In the genomic region with DNA sequence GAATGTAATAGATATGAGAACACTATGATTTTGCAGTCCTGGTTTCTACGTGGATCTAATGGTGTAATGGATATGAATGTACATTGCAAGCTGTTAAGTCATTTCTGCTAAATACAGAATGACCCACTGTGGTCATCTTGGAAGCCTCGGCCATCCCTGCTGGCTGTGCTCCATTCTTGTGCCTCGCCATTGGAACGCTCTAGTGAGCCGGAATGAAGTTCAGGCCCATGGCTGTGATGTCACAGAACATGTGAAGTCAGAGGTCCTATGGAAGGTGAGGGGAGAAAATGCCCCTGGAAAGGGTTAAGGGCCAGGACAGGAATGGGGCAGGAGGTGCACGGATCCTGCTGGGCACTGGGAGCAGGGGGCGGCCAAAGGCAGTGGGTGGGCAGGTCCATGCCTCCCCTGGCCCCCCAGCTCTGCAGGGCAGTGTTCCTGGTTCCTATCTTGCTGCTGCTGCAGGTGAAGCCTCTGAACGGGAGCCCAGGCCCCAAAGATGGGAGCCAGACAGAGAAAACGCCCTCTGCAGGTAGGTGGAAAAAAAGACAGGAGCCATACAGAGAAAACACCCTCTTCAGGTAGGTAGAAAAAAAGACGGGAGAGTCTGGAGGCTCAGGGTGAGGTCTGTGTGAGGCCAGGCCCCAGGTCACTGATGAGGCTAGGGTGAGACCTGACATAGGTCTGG, we compare ENCODE assay signal across 13 cellular contexts. TPM values are rescaled to one million over a fixed set of nuclear protein-coding genes. Genes with fewer than 3 reads are reported as not detected.
DNase-seq lines count a peak whose midpoint lies in the region; ATAC-seq, FAIRE-seq and TF ChIP-seq lines count a peak whose summit lies in the region.
"Had no signal": no experiment of that assay in that cellular context is flagged by ENCODE, and none has a peak within 500 bp of the region (broad histone marks: within the 10 kb centered on the region; RNA-seq: fewer than 3 reads in every experiment).

A gene (plus strand): TSS at position 259 of the 685 bp plus-strand sequence. CDS start 138 bp downstream, at position 397.

- no peak within 1 kb of the TSS for H3K23ac ChIP-seq in H1 (ENCODE audit: insufficient read length)

- TF ChIP-seq POLR2A in H1 (IDR thresholded peaks at IDR 0.05; ENCODE audit: control extremely low read depth in 1 of 2, low read depth in 2 of 2, low read length in 2 of 2): no peak

- H3K9ac ChIP-seq in Karpas-422 (ENCODE audit: low read length): no peak within 1 kb of the TSS
- H3K9ac ChIP-seq in H1 (replicated peaks in 1 of 4; ENCODE audit: extremely low read depth in 1 of 4, low read depth in 3 of 4, low read length in 3 of 4): no peak within 1 kb of the TSS
- H3K9ac ChIP-seq in GM23248: no peak within 1 kb of the TSS

- H3K56ac ChIP-seq in H1 (replicated peaks; ENCODE audit: insufficient read length, low read depth, low read length): no peak within 1 kb of the TSS

- H3K23me2 ChIP-seq in H1 (ENCODE audit: low read depth, low read length): no peaks in the 10 kb centered on the region

- no peak within 1 kb of the TSS for H2BK12ac ChIP-seq in H1 (ENCODE audit: low read depth, low read length)

- peaks cover 5% of the 10 kb centered on the region for H3K27me3 Mint-ChIP-seq in activated T-cell treated with anti-CD3 and anti-CD28 coated beads, Interleukin-2, amount 50 U/mL, for 72 hours (ENCODE audit: low read depth)
- H3K27me3 Mint-ChIP-seq in stimulated activated naive B cell treated with anti-CD40 and anti-IgM and Interleukin-4, amounts not matched to agents 10 μg/mL and 1 μg/mL and 100 μg/mL, for 72 hours: peaks cover 30 to 32% of the 10 kb centered on the region in 2 donors
- peaks cover 3 to 20% (median 8%) of the 10 kb centered on the region in 3 donors for H3K27me3 Mint-ChIP-seq in CD14-positive monocyte (ENCODE audit: low read depth in 3 of 3)

- ATAC-seq in activated T-cell treated with anti-CD3 and anti-CD28 coated beads, Interleukin-2, amount 50 U/mL, for 72 hours (replicated peaks in 1 of 2): peak; percentile 32 to 40
- peak; percentile 41 to 48 for ATAC-seq in stimulated activated naive B cell treated with anti-CD40 and anti-IgM and Interleukin-4, amounts not matched to agents 10 μg/mL and 1 μg/mL and 100 μg/mL, for 72 hours (replicated peaks)
- ATAC-seq in GM21526 (IDR thresholded peaks at IDR 0.05; ENCODE audit: low FRiP score, unreplicated experiment): no peak

- no peak for TF ChIP-seq EP300 in H1 (IDR thresholded peaks at IDR 0.05; ENCODE audit: borderline replicate concordance in 1 of 2, low read depth in 2 of 2, low read length in 2 of 2)

- DNase-seq in activated T-cell treated with anti-CD3 and anti-CD28 coated beads, Interleukin-2, amount 50 U/mL, for 72 hours: peak in 1 of 2 donors; percentile 7
- DNase-seq in activated T-cell treated with anti-CD3 and anti-CD28 coated beads for 4 hours (no peak), Karpas-422 (peak; percentile 81), H1 (ENCODE audit: low read depth in 1 of 2, low spot score in 2 of 2) (peak; percentile 19 to 71), CD14-positive monocyte (ENCODE audit: low spot score) (no peak), GM23248 (no peak)
- no peak for DNase-seq in stimulated activated naive B cell treated with anti-CD40 and anti-IgM and Interleukin-4, amounts not matched to agents 10 μg/mL and 1 μg/mL and 100 μg/mL, for 72 hours
- DNase-seq: C1 segment of cervical spinal cord; NCI-H2029; stimulated activated CD4-positive, alpha-beta T cell treated with anti-CD3 and anti-CD28 coated beads, Interleukin-4, amount 100 ng/mL, for 24 hours; T1000 had no signal

- no peak within 1 kb of the TSS for H2BK20ac ChIP-seq in H1 (ENCODE audit: low read length)

- H3K4me3 ChIP-seq in Karpas-422 (ENCODE audit: low read length) (no peak within 1 kb of the TSS), H1 (ENCODE audit: extremely low read depth in 1 of 4, insufficient read depth in 2 of 4, low read depth in 3 of 4, low read length in 4 of 4) (no peak within 1 kb of the TSS), GM23248 (no peak within 1 kb of the TSS)

- H2BK120ac ChIP-seq in H1 (replicated peaks; ENCODE audit: low read depth, low read length): no peak within 1 kb of the TSS

- CTCF ChIA-PET in H1 (lab: Charles Lee; ENCODE audit: partially characterized antibody): interaction anchor here (0.6 to 2.6 kb wide), 20 partner anchors 8 to 720 kb away, joined by 3 to 12 read pairs (median 4); no protein-coding TSS in a partner anchor

- peak; percentile 55 to 71 for TF ChIP-seq RAD21 in H1 (IDR thresholded peaks at IDR 0.05 in 1 of 2, conservative IDR thresholded peaks at IDR 0.05 in 1 of 2; ENCODE audit: low read depth in 2 of 2, low read length in 2 of 2)

- POLR2A ChIA-PET in H1 (lab: Charles Lee; ENCODE audit: partially characterized antibody): no interaction called here

- H3K18ac ChIP-seq in H1 (ENCODE audit: extremely low read depth, low read length): no peak within 1 kb of the TSS; the same call in 1 of the 2 replicates

- no peak within 1 kb of the TSS for H4K91ac ChIP-seq in H1 (replicated peaks; ENCODE audit: insufficient read length, low read length)

- no peaks in the 10 kb centered on the region for H3K9me3 Mint-ChIP-seq in activated T-cell treated with anti-CD3 and anti-CD28 coated beads, Interleukin-2, amount 50 U/mL, for 72 hours
- no peaks in the 10 kb centered on the region for H3K9me3 Mint-ChIP-seq in stimulated activated naive B cell treated with anti-CD40 and anti-IgM and Interleukin-4, amounts not matched to agents 10 μg/mL and 1 μg/mL and 100 μg/mL, for 72 hours
- peaks cover 0 to 7% (median 0%) of the 10 kb centered on the region in 7 donors for H3K9me3 Mint-ChIP-seq in CD14-positive monocyte

- intact Hi-C loops in CD14-positive monocyte (cut with micrococcal nuclease): no loop called here

- no peaks in the 10 kb centered on the region for H3K36me3 ChIP-seq in Karpas-422 (ENCODE audit: insufficient read depth, low read length)
- no peaks in the 10 kb centered on the region for H3K36me3 ChIP-seq in H1 (ENCODE audit: control insufficient read depth in 2 of 4, insufficient read depth in 4 of 4, low read length in 3 of 4)
- no peaks in the 10 kb centered on the region for H3K36me3 ChIP-seq in GM23248 (ENCODE audit: low read depth)

- H4K20me1 ChIP-seq in Karpas-422 (ENCODE audit: insufficient read depth, low read depth, low read length) (no peaks in the 10 kb centered on the region), H1 (replicated peaks in 1 of 2; ENCODE audit: control insufficient read depth in 1 of 2, insufficient read depth in 2 of 2, low read length in 2 of 2) (peaks cover 0 to 1% of the 10 kb centered on the region in 2 experiments), GM23248 (ENCODE audit: insufficient read depth) (no peaks in the 10 kb centered on the region)

- no peak within 1 kb of the TSS for H4K5ac ChIP-seq in H1 (ENCODE audit: insufficient read length, low read depth, low read length)

- H3K4me3 Mint-ChIP-seq in activated T-cell treated with anti-CD3 and anti-CD28 coated beads, Interleukin-2, amount 50 U/mL, for 72 hours: no peak within 1 kb of the TSS
- no peak within 1 kb of the TSS for H3K4me3 Mint-ChIP-seq in stimulated activated naive B cell treated with anti-CD40 and anti-IgM and Interleukin-4, amounts not matched to agents 10 μg/mL and 1 μg/mL and 100 μg/mL, for 72 hours
- H3K4me3 Mint-ChIP-seq in CD14-positive monocyte: no peak within 1 kb of the TSS

- H3K36me3 Mint-ChIP-seq in activated T-cell treated with anti-CD3 and anti-CD28 coated beads, Interleukin-2, amount 50 U/mL, for 72 hours (ENCODE audit: insufficient read depth in 2 of 2): no peaks in the 10 kb centered on the region
- no peaks in the 10 kb centered on the region for H3K36me3 Mint-ChIP-seq in stimulated activated naive B cell treated with anti-CD40 and anti-IgM and Interleukin-4, amounts not matched to agents 10 μg/mL and 1 μg/mL and 100 μg/mL, for 72 hours
- H3K36me3 Mint-ChIP-seq in CD14-positive monocyte: no peaks in the 10 kb centered on the region

- H3K14ac ChIP-seq in H1 (ENCODE audit: insufficient read length): no peak within 1 kb of the TSS

- no peak within 1 kb of the TSS for H2AK5ac ChIP-seq in H1 (ENCODE audit: low read depth, low read length)

- in situ Hi-C loops in GM23248 (cut with MboI): no loop called here

- no peaks in the 10 kb centered on the region for H3K4me1 ChIP-seq in Karpas-422 (ENCODE audit: low read length)
- no peaks in the 10 kb centered on the region for H3K4me1 ChIP-seq in H1 (replicated peaks in 1 of 4; ENCODE audit: control insufficient read depth in 3 of 4, insufficient read depth in 4 of 4, low read length in 3 of 4)
- H3K4me1 ChIP-seq in GM23248 (ENCODE audit: insufficient read depth): no peaks in the 10 kb centered on the region

- H3K9me3 ChIP-seq in Karpas-422 (ENCODE audit: low read length) (no peaks in the 10 kb centered on the region), H1 (ENCODE audit: insufficient read depth in 2 of 2, low read depth in 1 of 2, low read length in 1 of 2) (no peaks in the 10 kb centered on the region), GM23248 (ENCODE audit: low read depth) (no peaks in the 10 kb centered on the region)

- H3F3A ChIP-seq in GM23248 (ENCODE audit: insufficient read depth): no peaks in the 10 kb centered on the region

- H3K4me2 ChIP-seq in Karpas-422 (ENCODE audit: low read depth, low read length, poor library complexity, severe bottlenecking): no peak within 1 kb of the TSS
- no peak within 1 kb of the TSS for H3K4me2 ChIP-seq in H1 (ENCODE audit: insufficient read depth in 1 of 2, low read depth in 2 of 2, low read length in 2 of 2)
- no peak within 1 kb of the TSS for H3K4me2 ChIP-seq in GM23248 (ENCODE audit: unreplicated experiment)

- H2BK15ac ChIP-seq in H1 (ENCODE audit: low read length): no peak within 1 kb of the TSS

- H3K79me2 ChIP-seq in Karpas-422 (ENCODE audit: low read length) (no peaks in the 10 kb centered on the region), H1 (ENCODE audit: control insufficient read depth in 1 of 2, insufficient read depth in 2 of 2, low read length in 2 of 2) (no peaks in the 10 kb centered on the region), GM23248 (ENCODE audit: insufficient read depth) (no peaks in the 10 kb centered on the region)

- TF ChIP-seq CTCF in H1 (IDR thresholded peaks at IDR 0.05; ENCODE audit: control extremely low read depth in 1 of 3, insufficient read depth in 1 of 3, low read depth in 1 of 3, low read length in 3 of 3) (peak; percentile 55 to 97 (median 85)), CD14-positive monocyte (IDR thresholded peaks at IDR 0.05) (no peak)

- H3K27ac ChIP-seq in Karpas-422 (ENCODE audit: low read length) (no peak within 1 kb of the TSS), H1 (ENCODE audit: low read depth, low read length) (no peak within 1 kb of the TSS), GM23248 (no peak within 1 kb of the TSS)

- H4K8ac ChIP-seq in H1 (ENCODE audit: extremely low read depth, insufficient read depth, low read length): 0 out of 2 replicates have a peak within 1 kb of the TSS, but pooled peaks have one; percentile 84

- no peak within 1 kb of the TSS for H2AFZ ChIP-seq in Karpas-422 (ENCODE audit: low read length)
- 0 out of 2 replicates have a peak within 1 kb of the TSS, but pooled peaks have one; percentile 56 for H2AFZ ChIP-seq in H1 (ENCODE audit: low read length)
- no peak within 1 kb of the TSS for H2AFZ ChIP-seq in GM23248

- H2BK5ac ChIP-seq in H1 (ENCODE audit: low read depth, low read length): no peak within 1 kb of the TSS

- no peaks in the 10 kb centered on the region for H3K4me1 Mint-ChIP-seq in activated T-cell treated with anti-CD3 and anti-CD28 coated beads, Interleukin-2, amount 50 U/mL, for 72 hours (ENCODE audit: low read depth)
- no peaks in the 10 kb centered on the region for H3K4me1 Mint-ChIP-seq in stimulated activated naive B cell treated with anti-CD40 and anti-IgM and Interleukin-4, amounts not matched to agents 10 μg/mL and 1 μg/mL and 100 μg/mL, for 72 hours
- H3K4me1 Mint-ChIP-seq in CD14-positive monocyte: no peaks in the 10 kb centered on the region

- no peaks in the 10 kb centered on the region for H3K79me1 ChIP-seq in H1 (ENCODE audit: low read depth, low read length)

- no peak within 1 kb of the TSS for H3K4ac ChIP-seq in H1 (replicated peaks; ENCODE audit: insufficient read length, low read depth, low read length)

- H3K9me2 ChIP-seq in Karpas-422 (replicated peaks; ENCODE audit: insufficient read depth, low read length) (no peaks in the 10 kb centered on the region), GM23248 (ENCODE audit: insufficient read depth) (no peaks in the 10 kb centered on the region)

- peak; percentile 65 for FAIRE-seq in H1 (lab: Jason Lieb, UNC)

- no peak within 1 kb of the TSS for H3K27ac Mint-ChIP-seq in activated T-cell treated with anti-CD3 and anti-CD28 coated beads, Interleukin-2, amount 50 U/mL, for 72 hours
- H3K27ac Mint-ChIP-seq in stimulated activated naive B cell treated with anti-CD40 and anti-IgM and Interleukin-4, amounts not matched to agents 10 μg/mL and 1 μg/mL and 100 μg/mL, for 72 hours: no peak within 1 kb of the TSS
- H3K27ac Mint-ChIP-seq in CD14-positive monocyte: peak within 1 kb of the TSS in 2 of 7 donors; percentile 27 to 31

- 52% methylated on average over 10 of the region's 10 CpGs; no CpG with 5 or more reads in 1 of the 2 experiments for WGBS in H1 (ENCODE audit: extremely low coverage in 1 of 2, insufficient coverage in 1 of 2, insufficient read length in 1 of 2, insufficient replicate concordance in 2 of 2, low coverage in 1 of 2, low lambda C conversion rate in 2 of 2, missing lambda C conversion rate in 1 of 2), 2 experiments
- 30 to 32% methylated on average over 10 of the region's 10 CpGs for WGBS in GM23248 (ENCODE audit: low coverage in 1 of 2, low lambda C conversion rate in 2 of 2, missing lambda C conversion rate in 2 of 2), 2 experiments

- H3K27me3 ChIP-seq in Karpas-422 (ENCODE audit: low read length): no peaks in the 10 kb centered on the region
- H3K27me3 ChIP-seq in H1 (replicated peaks in 1 of 4; ENCODE audit: control insufficient read depth in 3 of 4, extremely low read depth in 1 of 4, insufficient read depth in 3 of 4, low read length in 3 of 4): no peaks in the 10 kb centered on the region; a peak in 1 of 7 replicates
- H3K27me3 ChIP-seq in GM23248 (replicated peaks; ENCODE audit: insufficient read depth): peaks cover 10% of the 10 kb centered on the region; the same call in 1 of the 2 replicates

RNA-seq across cellular contexts. Expression of the gene that starts here (rescaled TPM):
- total RNA-seq in activated T-cell treated with anti-CD3 and anti-CD28 coated beads, Interleukin-2, amount 50 U/mL, for 72 hours: not detected
- not detected in 2 replicates for total RNA-seq in Karpas-422 (2014; rRNA removed; shearing (Covaris generic); ENCODE audit: low replicate concordance)
- total RNA-seq in H1 (2021; fragmentation: NEBNext Ultra II Directional; extraction: Animal tissue kit (Norgen Biotek cat#: 25700)): not detected in 2 replicates
- polyA plus RNA-seq in H1 (2011; rRNA removed): not detected in 2 replicates
- polyA plus RNA-seq in H1 (2011; cell fraction: cytosol; rRNA removed): not detected
- not detected for polyA plus RNA-seq in H1 (2011; cell fraction: nucleus; rRNA removed)
- polyA plus RNA-seq in H1 (2012, experiment 1 of 2): not detected in 4 replicates
- polyA plus RNA-seq in H1 (2012, experiment 2 of 2): not detected
- polyA plus RNA-seq in H1 (2013, experiment 1 of 2): not detected
- not detected for polyA plus RNA-seq in H1 (2013, experiment 2 of 2)
- not detected in 2 replicates for polyA minus RNA-seq in H1 (2011; rRNA and poly(A)+ RNA removed)
- polyA minus RNA-seq in H1 (2011; cell fraction: cytosol; rRNA and poly(A)+ RNA removed): not detected
- not detected for polyA minus RNA-seq in H1 (2011; cell fraction: nucleus; rRNA and poly(A)+ RNA removed)
- not detected for polyA plus RNA-seq in CD14-positive monocyte
- total RNA-seq in GM23248 (2014; rRNA removed; shearing (Covaris generic)): not detected in 2 replicates
- not detected in 2 replicates for polyA plus RNA-seq in GM23248 (2016; fragmentation: Nextera tagmentation; extraction: Ambion mirVana)
- total RNA-seq: myocyte had no signal

Comparison
In these comparisons a context has a peak if more than half of its experiments do, and no peak if none do; other contexts are left out.
1. Peak in ATAC-seq in activated T-cell treated with anti-CD3 and anti-CD28 coated beads, Interleukin-2, amount 50 U/mL, for 72 hours; RNA of the gene not detected or under 1 TPM.
2. Peak in DNase-seq in Karpas-422; RNA of the gene not detected or under 1 TPM.
3. Peak in DNase-seq in H1; RNA of the gene not detected or under 1 TPM.